ENCODE assay signal across 8 cellular contexts in genomic region chr5:32444191-32444945, GRCh38. TPM values are rescaled to one million over a fixed set of nuclear protein-coding genes. Genes with fewer than 3 reads are reported as not detected.
DNase-seq lines count a peak whose midpoint lies in the region; ATAC-seq, FAIRE-seq and TF ChIP-seq lines count a peak whose summit lies in the region.

ZFR (minus strand) TSS chr5:32444740; CDS start chr5:32444658, 82 bp downstream.

- H3K79me2 ChIP-seq in OCI-LY3 (ENCODE audit: low read length): peaks cover 51% of the 10 kb centered on the region
- H3K79me2 ChIP-seq in endothelial cell of umbilical vein (ENCODE audit: control insufficient read depth, insufficient read depth, low read length): peaks cover 52% of the 10 kb centered on the region

- H3K4me3 ChIP-seq in OCI-LY3 (ENCODE audit: low read length) (peak within 1 kb of the TSS; percentile 79), endothelial cell of umbilical vein (replicated peaks in 1 of 3; ENCODE audit: insufficient read depth in 1 of 3, low read depth in 1 of 3, low read length in 3 of 3) (peak within 1 kb of the TSS; percentile 91 to 98 (median 93))

- H2AFZ ChIP-seq in OCI-LY3 (ENCODE audit: low read depth, low read length): peak within 1 kb of the TSS; percentile 19; the same call in 1 of the 2 replicates
- peak within 1 kb of the TSS; percentile 91 for H2AFZ ChIP-seq in endothelial cell of umbilical vein (ENCODE audit: low read depth, low read length)

- H3K27me3 ChIP-seq in OCI-LY3 (ENCODE audit: low read depth, low read length) (no peaks in the 10 kb centered on the region; the same call in 1 of the 2 replicates), endothelial cell of umbilical vein (ENCODE audit: control insufficient read depth in 2 of 2, insufficient read depth in 2 of 2, low read length in 2 of 2) (no peaks in the 10 kb centered on the region)

- POLR2A ChIA-PET in endothelial cell of umbilical vein (lab: Charles Lee): no interaction called here

- H3K4me1 ChIP-seq in OCI-LY3 (ENCODE audit: low read length) (peaks cover 26% of the 10 kb centered on the region), endothelial cell of umbilical vein (ENCODE audit: control insufficient read depth, extremely low read depth, insufficient read depth, low read length) (peaks cover 24% of the 10 kb centered on the region)

- H3K4me2 ChIP-seq in OCI-LY3 (ENCODE audit: low read length): peak within 1 kb of the TSS; percentile 76
- H3K4me2 ChIP-seq in endothelial cell of umbilical vein (ENCODE audit: insufficient read depth, low read length): peak within 1 kb of the TSS; percentile 99

- FAIRE-seq in D721Med (lab: Jason Lieb, UNC) (no peak), endothelial cell of umbilical vein (lab: Jason Lieb, UNC) (peak; percentile 68)

- TF ChIP-seq CTCF in D721Med (IDR thresholded peaks at IDR 0.05; ENCODE audit: insufficient read depth, missing control alignments) (no peak), OCI-LY3 (IDR thresholded peaks at IDR 0.05; ENCODE audit: low read depth, low read length) (no peak), endothelial cell of umbilical vein (IDR thresholded peaks at IDR 0.05; ENCODE audit: extremely low read depth in 1 of 2, insufficient read depth in 1 of 2, low read depth in 1 of 2, low read length in 2 of 2) (no peak)

- H3K9ac ChIP-seq in OCI-LY3 (ENCODE audit: low read length): peak within 1 kb of the TSS; percentile 90
- peak within 1 kb of the TSS; percentile 96 for H3K9ac ChIP-seq in endothelial cell of umbilical vein (replicated peaks; ENCODE audit: extremely low read depth, insufficient read depth, low read length)

- CTCF ChIA-PET in endothelial cell of umbilical vein (lab: Charles Lee): interaction anchor here (0.8 kb wide), 1 partner anchor 45 kb away, joined by 3 read pairs; no protein-coding TSS in a partner anchor

- dilution Hi-C loops in endothelial cell of umbilical vein (cut with MboI; ENCODE audit: extremely low pct_ligation_motif_present, low sequenced_read_pairs): no loop called here

- no peaks in the 10 kb centered on the region for H3K9me3 ChIP-seq in OCI-LY3 (ENCODE audit: insufficient read depth, low read length)
- no peaks in the 10 kb centered on the region for H3K9me3 ChIP-seq in endothelial cell of umbilical vein (replicated peaks; ENCODE audit: control insufficient read depth, insufficient read depth, low read length)

- no TSS peak for BruUV-seq in endothelial cell of umbilical vein (replicated peaks; lab: Mats Ljungman, UMichigan)

- peaks cover 26% of the 10 kb centered on the region for H4K20me1 ChIP-seq in OCI-LY3 (ENCODE audit: insufficient read depth, low read length)
- peaks cover 3% of the 10 kb centered on the region for H4K20me1 ChIP-seq in endothelial cell of umbilical vein (replicated peaks; ENCODE audit: control insufficient read depth, extremely low read depth, insufficient read depth, low read length)

- intact Hi-C loops in endothelial cell of umbilical vein (cut with micrococcal nuclease): loop anchor here (1.0 to 5.0 kb wide), 3 partner anchors 142 to 272 kb away; partner anchors contain the start of gene GOLPH3

- DNase-seq in D721Med (ENCODE audit: insufficient read length, low spot score) (peak; percentile 90), HuH-7.5 (ENCODE audit: low spot score) (peak; percentile 91), endothelial cell of umbilical vein (ENCODE audit: low read depth, low spot score) (peak; percentile 92), middle frontal gyrus (ENCODE audit: extremely low spot score, low spot score) (peak; percentile 82)
- peak; percentile 95 for DNase-seq in activated CD8-positive, alpha-beta memory T cell treated with anti-CD3 and anti-CD28 coated beads, Interleukin-2, amount 50 U/mL, for 48 hours
- DNase-seq in stimulated activated CD8-positive, alpha-beta memory T cell treated with anti-CD3 and anti-CD28 coated beads, Interleukin-2, amount 100 ng/mL, for 1 hour (ENCODE audit: low read depth in 2 of 2): peak; percentile 82 to 86

- peak; percentile 85 for TF ChIP-seq POLR2A in endothelial cell of umbilical vein (IDR thresholded peaks at IDR 0.05; ENCODE audit: low read depth, low read length)

- no peaks in the 10 kb centered on the region for H3K9me1 ChIP-seq in endothelial cell of umbilical vein (replicated peaks; ENCODE audit: control insufficient read depth, extremely low read depth, insufficient read depth, low read length)

- H3K27ac ChIP-seq in OCI-LY3 (ENCODE audit: low read length) (peak within 1 kb of the TSS; percentile 50), endothelial cell of umbilical vein (ENCODE audit: insufficient read depth, low read depth, low read length) (peak within 1 kb of the TSS; percentile 84)

- ATAC-seq in GM21528 (IDR thresholded peaks at IDR 0.05; ENCODE audit: low FRiP score, unreplicated experiment): peak; percentile 88

- peaks cover 1% of the 10 kb centered on the region for H3K36me3 ChIP-seq in OCI-LY3 (replicated peaks; ENCODE audit: low read depth, low read length)
- no peaks in the 10 kb centered on the region for H3K36me3 ChIP-seq in endothelial cell of umbilical vein (ENCODE audit: control insufficient read depth in 2 of 2, extremely low read depth in 1 of 2, insufficient read depth in 2 of 2, low read length in 2 of 2)

TF ChIP-seq in endothelial cell of umbilical vein, 7 proteins besides CTCF, POLR2A, EP300 and RAD21:
- TF ChIP-seq EZH2 (IDR thresholded peaks at IDR 0.05; ENCODE audit: borderline replicate concordance, low read depth, low read length, severe bottlenecking): no peak
- TF ChIP-seq GATA2 (IDR thresholded peaks at IDR 0.05; ENCODE audit: insufficient read depth, insufficient read length, low read depth, low read length): no peak
- TF ChIP-seq MYC (IDR thresholded peaks at IDR 0.05; ENCODE audit: low read depth, low read length): no peak
- TF ChIP-seq MAX (IDR thresholded peaks at IDR 0.05; ENCODE audit: insufficient read depth, insufficient read length): peak; percentile 82
- TF ChIP-seq POLR2AphosphoS5 (IDR thresholded peaks at IDR 0.05; ENCODE audit: insufficient read depth, low read depth, low read length): peak; percentile 75

RNA-seq across cellular contexts. Expression of gene ZFR, which starts in this region (rescaled TPM):
- total RNA-seq in endothelial cell of umbilical vein: 58.6 and 60.1 TPM in 2 replicates
- 79.4 and 115 TPM in 2 replicates for polyA plus RNA-seq in endothelial cell of umbilical vein
- polyA plus RNA-seq in endothelial cell of umbilical vein (2011; cell fraction: cytosol; rRNA removed): 29.1 and 29.5 TPM in 2 replicates
- 76.0 and 77.0 TPM in 2 replicates for polyA plus RNA-seq in endothelial cell of umbilical vein (2011; cell fraction: nucleus; rRNA removed)
- polyA plus RNA-seq in endothelial cell of umbilical vein (2012): 44.5 and 54.6 TPM in 2 replicates
- polyA minus RNA-seq in endothelial cell of umbilical vein: 167 and 177 TPM in 2 replicates
- 68.9 TPM for polyA minus RNA-seq in endothelial cell of umbilical vein (2011; cell fraction: cytosol; rRNA and poly(A)+ RNA removed)
- 98.8 and 108 TPM in 2 replicates for polyA minus RNA-seq in endothelial cell of umbilical vein (2011; cell fraction: nucleus; rRNA and poly(A)+ RNA removed)

Comparison
In these comparisons a context has a peak if more than half of its experiments do, and no peak if none do; other contexts are left out.
1. Peak in every context shown above with its lines: DNase-seq, ATAC-seq, H3K4me3 ChIP-seq and H3K27ac ChIP-seq.